Comparison of ENCODE assay signal across 7 cellular contexts in genomic region chr6:123715243-123715863, GRCh38.
DNase-seq lines count a peak whose midpoint lies in the region; ATAC-seq and TF ChIP-seq lines count a peak whose summit lies in the region.

No MANE protein-coding gene starts in this region.

- POLR2A ChIA-PET in naive thymus-derived CD4-positive, alpha-beta T cell (lab: Charles Lee) = no interaction called here

- ATAC-seq in GM18498 (IDR thresholded peaks at IDR 0.05; ENCODE audit: unreplicated experiment) (peak; percentile 76), HG02885 (IDR thresholded peaks at IDR 0.05; ENCODE audit: poor library complexity, unreplicated experiment) (peak; percentile 76)
- no peak for ATAC-seq in naive thymus-derived CD4-positive, alpha-beta T cell

- intact Hi-C loops in naive thymus-derived CD4-positive, alpha-beta T cell (cut with micrococcal nuclease) = loop anchor here in 1 of 2 donors (1.0 to 10.0 kb wide), 3 partner anchors 299 to 981 kb away; no protein-coding TSS in a partner anchor
- intact Hi-C loops in posterior vena cava (cut with DNase I) = loop anchor here (2.0 to 5.0 kb wide), 2 partner anchors 298 to 299 kb away; no protein-coding TSS in a partner anchor

- H3K4me3 ChIP-seq in naive thymus-derived CD4-positive, alpha-beta T cell (ENCODE audit: low read length) = no peak overlapping the region

- H3K4me3 Mint-ChIP-seq in chondrocyte (ENCODE audit: unreplicated experiment) = no peak overlapping the region
- H3K4me3 Mint-ChIP-seq in naive thymus-derived CD4-positive, alpha-beta T cell = no peak overlapping the region

- H3K27ac ChIP-seq in naive thymus-derived CD4-positive, alpha-beta T cell (ENCODE audit: low read depth, low read length) = no peak overlapping the region

- H3K4me1 Mint-ChIP-seq in chondrocyte (ENCODE audit: low read depth) = no peaks in the 10 kb centered on the region
- no peaks in the 10 kb centered on the region for H3K4me1 Mint-ChIP-seq in naive thymus-derived CD4-positive, alpha-beta T cell

- no peaks in the 10 kb centered on the region for H3K9me3 ChIP-seq in naive thymus-derived CD4-positive, alpha-beta T cell (ENCODE audit: control insufficient read depth in 2 of 3, low read length in 3 of 3)

- TF ChIP-seq CTCF in chondrocyte (IDR thresholded peaks at IDR 0.05) = peak; percentile 79

- peaks cover 16% of the 10 kb centered on the region for H3K27me3 Mint-ChIP-seq in chondrocyte (ENCODE audit: low read depth)
- H3K27me3 Mint-ChIP-seq in naive thymus-derived CD4-positive, alpha-beta T cell = no peaks in the 10 kb centered on the region

- DNase-seq in NCI-H446 treated with DMSO at 0.1 percent for 48 hours (lab: John Stamatoyannopoulos, UW) (peak; percentile 52), chondrocyte (ENCODE audit: low spot score) (no peak), midbrain (lab: John Stamatoyannopoulos, UW) (peak; percentile 39), posterior vena cava (ENCODE audit: low spot score) (no peak)
- DNase-seq in naive thymus-derived CD4-positive, alpha-beta T cell = no peak

- H3K36me3 Mint-ChIP-seq in chondrocyte (ENCODE audit: low read depth) = no peaks in the 10 kb centered on the region
- H3K36me3 Mint-ChIP-seq in naive thymus-derived CD4-positive, alpha-beta T cell = no peaks in the 10 kb centered on the region

- no peaks in the 10 kb centered on the region for H3K36me3 ChIP-seq in naive thymus-derived CD4-positive, alpha-beta T cell (ENCODE audit: control insufficient read depth in 2 of 3, insufficient read depth in 3 of 3, low read length in 3 of 3)

- H3K4me1 ChIP-seq in naive thymus-derived CD4-positive, alpha-beta T cell (ENCODE audit: control insufficient read depth in 2 of 2, insufficient read depth in 2 of 2, low read length in 2 of 2) = no peaks in the 10 kb centered on the region

- CTCF ChIA-PET in naive thymus-derived CD4-positive, alpha-beta T cell (lab: Charles Lee) = interaction anchor here (0.6 kb wide), 1 partner anchor 25 kb away, joined by 3 read pairs; no protein-coding TSS in a partner anchor

- no peaks in the 10 kb centered on the region for H3K27me3 ChIP-seq in naive thymus-derived CD4-positive, alpha-beta T cell (ENCODE audit: control insufficient read depth in 2 of 2, insufficient read depth in 2 of 2, low read length in 2 of 2)

- H3K9me3 Mint-ChIP-seq in chondrocyte (ENCODE audit: low read depth) = no peaks in the 10 kb centered on the region
- peaks cover 0 to 6% (median 0%) of the 10 kb centered on the region in 11 donors for H3K9me3 Mint-ChIP-seq in naive thymus-derived CD4-positive, alpha-beta T cell

- H3K27ac Mint-ChIP-seq in chondrocyte (ENCODE audit: unreplicated experiment) = no peak overlapping the region
- H3K27ac Mint-ChIP-seq in naive thymus-derived CD4-positive, alpha-beta T cell = no peak overlapping the region

Comparison
In these comparisons a context has a peak if more than half of its experiments do, and no peak if none do; other contexts are left out.
1. DNase-seq: peak in NCI-H446 treated with DMSO at 0.1 percent for 48 hours (single experiment) and midbrain (single experiment); none in chondrocyte (single experiment), naive thymus-derived CD4-positive, alpha-beta T cell (0 of 9) and posterior vena cava (single experiment).